10 cellular contexts compared by ENCODE assay signal in genomic region chr20:47468290-47469050, GRCh38. TPM values are rescaled to one million over a fixed set of nuclear protein-coding genes. Genes with fewer than 3 reads are reported as not detected.
DNase-seq lines count a peak whose midpoint lies in the region; ATAC-seq, FAIRE-seq and TF ChIP-seq lines count a peak whose summit lies in the region.
"Had no signal": no experiment of that assay in that cellular context is flagged by ENCODE, and none has a peak within 500 bp of the region (broad histone marks: within the 10 kb centered on the region; RNA-seq: fewer than 3 reads in every experiment).

No MANE protein-coding gene starts in this region.

- FAIRE-seq in HepG2 (lab: Jason Lieb, UNC) = no peak

- no peak overlapping the region for H3K4me3 ChIP-seq in HepG2 (replicated peaks in 1 of 3; ENCODE audit: insufficient read depth in 1 of 3, low read depth in 2 of 3, low read length in 3 of 3)
- H3K4me3 ChIP-seq in right lobe of liver = no peak overlapping the region
- peak overlapping the region; percentile 12 for H3K4me3 ChIP-seq in SU-DHL-6 (ENCODE audit: insufficient read depth, low read length, poor library complexity, severe bottlenecking)
- no peak overlapping the region for H3K4me3 ChIP-seq in smooth muscle cell

- WGBS in HepG2 (ENCODE audit: low lambda C conversion rate) = 85% methylated on average over 14 of the region's 14 CpGs
- 64% methylated on average over 13 of the region's 14 CpGs for WGBS in right lobe of liver (ENCODE audit: insufficient coverage, low coverage, low lambda C conversion rate, missing lambda C conversion rate)
- 81% methylated on average over 14 of the region's 14 CpGs for WGBS in smooth muscle cell (ENCODE audit: low lambda C conversion rate)

- no peak for TF ChIP-seq POLR2A in HepG2 (IDR thresholded peaks at IDR 0.05; ENCODE audit: insufficient read depth in 1 of 2, low read depth in 2 of 2, low read length in 2 of 2)
- TF ChIP-seq POLR2A in right lobe of liver (IDR thresholded peaks at IDR 0.05) = no peak

- POLR2A ChIA-PET in HepG2 (lab: Yijun Ruan, JAX) = interaction anchor here (0.7 to 1.5 kb wide), 2 partner anchors 10 to 33 kb away, joined by 3 to 5 read pairs; partner anchors contain the start of gene NCOA3

- no peak overlapping the region for H3K4me2 ChIP-seq in HepG2 (ENCODE audit: low read depth, low read length)
- peak overlapping the region; percentile 74 for H3K4me2 ChIP-seq in SU-DHL-6 (ENCODE audit: low read depth, low read length, poor library complexity, severe bottlenecking)
- no peak overlapping the region for H3K4me2 ChIP-seq in smooth muscle cell

- H3K36me3 ChIP-seq in HepG2 (replicated peaks in 1 of 2; ENCODE audit: control insufficient read depth in 1 of 2, insufficient read depth in 2 of 2, low read length in 2 of 2) = no peaks in the 10 kb centered on the region
- H3K36me3 ChIP-seq in right lobe of liver = no peaks in the 10 kb centered on the region
- no peaks in the 10 kb centered on the region for H3K36me3 ChIP-seq in SU-DHL-6 (ENCODE audit: low read length)
- H3K36me3 ChIP-seq in smooth muscle cell (ENCODE audit: low read depth) = no peaks in the 10 kb centered on the region

- BruUV-seq in HepG2 (replicated peaks; lab: Mats Ljungman, UMichigan) = no TSS peak

- CTCF ChIA-PET in HepG2 (lab: Yijun Ruan, JAX; ENCODE audit: low intra/inter-chr PET ratio, low total read pairs) = no interaction called here

- in situ Hi-C loops in HepG2 (cut with HindIII; ENCODE audit: extremely low pct_ligation_motif_present, low pct_unique_long_range_greater_than_20kb) = no loop called here

- H3K9me3 ChIP-seq in HepG2 (ENCODE audit: low read length) (no peaks in the 10 kb centered on the region), right lobe of liver (no peaks in the 10 kb centered on the region), SU-DHL-6 (ENCODE audit: insufficient read depth, low read length) (no peaks in the 10 kb centered on the region), smooth muscle cell (replicated peaks; ENCODE audit: low read depth) (no peaks in the 10 kb centered on the region)

- DNase-seq in HepG2 (ENCODE audit: low spot score) (no peak), right lobe of liver (no peak), DMS 273 (lab: John Stamatoyannopoulos, UW; ENCODE audit: unreplicated experiment) (no peak), amygdala (lab: John Stamatoyannopoulos, UW) (no peak), smooth muscle cell (lab: John Stamatoyannopoulos, UW; ENCODE audit: unreplicated experiment) (no peak)
- DNase-seq: ACHN, NCI-H446 treated with DMSO at 0.1 percent for 48 hours had no signal

- H3K79me2 ChIP-seq in HepG2 (ENCODE audit: insufficient read depth, low read length) (no peaks in the 10 kb centered on the region), SU-DHL-6 (ENCODE audit: insufficient read depth, low read length) (peaks cover 9% of the 10 kb centered on the region), smooth muscle cell (ENCODE audit: low read depth) (no peaks in the 10 kb centered on the region)

- no peak for TF ChIP-seq EP300 in HepG2 (IDR thresholded peaks at IDR 0.05; ENCODE audit: low read depth in 2 of 2, low read length in 2 of 2)
- TF ChIP-seq EP300 in HepG2 (CRISPR knock-in tag; IDR thresholded peaks at IDR 0.05; ENCODE audit: borderline replicate concordance) = no peak

- H3F3A ChIP-seq in SU-DHL-6 (ENCODE audit: insufficient read depth) = peaks cover 81% of the 10 kb centered on the region
- H3F3A ChIP-seq in smooth muscle cell (ENCODE audit: low read depth) = no peaks in the 10 kb centered on the region

- no peak for ATAC-seq in HepG2
- ATAC-seq in right lobe of liver = no peak
- ATAC-seq in HG03196 (IDR thresholded peaks at IDR 0.05; ENCODE audit: unreplicated experiment) = peak; percentile 37
- ATAC-seq in GM18519 (IDR thresholded peaks at IDR 0.05; ENCODE audit: low FRiP score, unreplicated experiment) = no peak

- H3K9ac ChIP-seq in HepG2 (ENCODE audit: insufficient read depth, low read depth, low read length) = no peak overlapping the region
- H3K9ac ChIP-seq in SU-DHL-6 (ENCODE audit: low read length) = peak overlapping the region; percentile 49
- H3K9ac ChIP-seq in smooth muscle cell (ENCODE audit: low read depth) = no peak overlapping the region

- TF ChIP-seq CTCF in HepG2 (CRISPR knock-in tag; IDR thresholded peaks at IDR 0.05) (no peak), right lobe of liver (IDR thresholded peaks at IDR 0.05) (no peak), SU-DHL-6 (IDR thresholded peaks at IDR 0.05; ENCODE audit: insufficient read depth, low read length, poor library complexity, severe bottlenecking) (no peak), smooth muscle cell (IDR thresholded peaks at IDR 0.05; ENCODE audit: borderline replicate concordance, insufficient read depth, poor library complexity, severe bottlenecking) (no peak)

- H3K4me1 ChIP-seq in HepG2 (ENCODE audit: insufficient read depth, low read length) = peaks cover 55% of the 10 kb centered on the region
- H3K4me1 ChIP-seq in right lobe of liver = peaks cover 0 to 18% (median 5%) of the 10 kb centered on the region in 4 donors
- H3K4me1 ChIP-seq in smooth muscle cell (ENCODE audit: low read depth) = no peaks in the 10 kb centered on the region

- H4K20me1 ChIP-seq in HepG2 (ENCODE audit: insufficient read depth, low read length) = no peaks in the 10 kb centered on the region
- no peaks in the 10 kb centered on the region for H4K20me1 ChIP-seq in SU-DHL-6 (ENCODE audit: low read depth, low read length)
- no peaks in the 10 kb centered on the region for H4K20me1 ChIP-seq in smooth muscle cell (ENCODE audit: low read depth)

- H3K27me3 ChIP-seq in HepG2 (ENCODE audit: control insufficient read depth in 1 of 2, insufficient read depth in 2 of 2, low read length in 2 of 2) (no peaks in the 10 kb centered on the region), right lobe of liver (no peaks in the 10 kb centered on the region), SU-DHL-6 (ENCODE audit: low read length) (no peaks in the 10 kb centered on the region), smooth muscle cell (ENCODE audit: low read depth) (no peaks in the 10 kb centered on the region)

- H2AFZ ChIP-seq in HepG2 (ENCODE audit: low read length) = no peak overlapping the region
- H2AFZ ChIP-seq in SU-DHL-6 (ENCODE audit: low read depth, low read length, severe bottlenecking) = no peak overlapping the region
- no peak overlapping the region for H2AFZ ChIP-seq in smooth muscle cell (ENCODE audit: low read depth)

- H3K27ac ChIP-seq in HepG2 (ENCODE audit: extremely low read length, insufficient read depth, low read length) (no peak overlapping the region), right lobe of liver (no peak overlapping the region), SU-DHL-6 (ENCODE audit: low read depth, low read length) (peak overlapping the region; percentile 100), smooth muscle cell (ENCODE audit: low read depth) (no peak overlapping the region)

- no peaks in the 10 kb centered on the region for H3K9me2 ChIP-seq in SU-DHL-6 (replicated peaks; ENCODE audit: insufficient read depth, low read length)

- TF ChIP-seq RAD21 in HepG2 (CRISPR knock-in tag; IDR thresholded peaks at IDR 0.05) = no peak

- intact Hi-C loops in HepG2 (cut with micrococcal nuclease; ENCODE audit: unreplicated experiment) = no loop called here
- intact Hi-C loops in right lobe of liver (cut with DNase I) = no loop called here

RNA-seq across cellular contexts. Expression of gene NCOA3, which starts 33.2 kb away (rescaled TPM):
- 56.8 and 76.2 TPM in 2 replicates for total RNA-seq in HepG2 (2016; rRNA removed; fragmentation: Illumina TruSeq; extraction: Trizol)
- 30.2 and 36.5 TPM in 2 replicates for total RNA-seq in HepG2 (2016; cell fraction: cytosol; rRNA removed; fragmentation: Illumina TruSeq; extraction: Trizol; ENCODE audit: low read depth)
- total RNA-seq in HepG2 (2016; cell fraction: insoluble cytoplasmic fraction; rRNA removed; fragmentation: Illumina TruSeq; extraction: Trizol) = 56.0 and 74.0 TPM in 2 replicates
- total RNA-seq in HepG2 (2016; cell fraction: membrane; rRNA removed; fragmentation: Illumina TruSeq; extraction: Trizol) = 34.2 and 36.7 TPM in 2 replicates
- 59.3 and 64.3 TPM in 2 replicates for total RNA-seq in HepG2 (2016; cell fraction: nucleus; rRNA removed; fragmentation: Illumina TruSeq; extraction: Trizol)
- 25.0 and 35.0 TPM in 2 replicates for polyA plus RNA-seq in HepG2 (2011; rRNA removed)
- polyA plus RNA-seq in HepG2 (2011; cell fraction: cytosol; rRNA removed) = 17.2 and 18.9 TPM in 2 replicates
- polyA plus RNA-seq in HepG2 (2011; cell fraction: nucleus; rRNA removed) = 36.9 and 40.6 TPM in 2 replicates
- 22.6 and 26.9 TPM in 2 replicates for polyA plus RNA-seq in HepG2 (2012)
- 2.0 and 2.4 TPM in 2 replicates for polyA plus RNA-seq in HepG2 (2016; cell fraction: cytosol; fragmentation: Illumina TruSeq; extraction: Trizol; ENCODE audit: low read depth)
- 40.1 and 40.4 TPM in 2 replicates for polyA plus RNA-seq in HepG2 (2016; cell fraction: insoluble cytoplasmic fraction; fragmentation: Illumina TruSeq; extraction: Trizol; ENCODE audit: low read depth)
- polyA plus RNA-seq in HepG2 (2016; cell fraction: membrane; fragmentation: Illumina TruSeq; extraction: Trizol; ENCODE audit: low read depth) = 5.5 and 5.7 TPM in 2 replicates
- polyA plus RNA-seq in HepG2 (2016; cell fraction: nucleus; fragmentation: Illumina TruSeq; extraction: Trizol; ENCODE audit: insufficient read depth, low read depth) = 53.5 and 57.7 TPM in 2 replicates
- 49.8 and 56.6 TPM in 2 replicates for polyA minus RNA-seq in HepG2 (2011; rRNA and poly(A)+ RNA removed; ENCODE audit: low replicate concordance)
- polyA minus RNA-seq in HepG2 (2011; cell fraction: cytosol; rRNA and poly(A)+ RNA removed) = 41.6 and 42.5 TPM in 2 replicates
- polyA minus RNA-seq in HepG2 (2011; cell fraction: nucleus; rRNA and poly(A)+ RNA removed) = 75.8 and 76.3 TPM in 2 replicates
- 10 to 100 TPM; 11.2 to 15.1 (median 13.8) TPM for total RNA-seq in right lobe of liver
- total RNA-seq in smooth muscle cell = 25.9 and 28.4 TPM in 2 replicates
- 6.0 and 12.3 TPM in 2 replicates for polyA plus RNA-seq in smooth muscle cell
